In genomic region chr4:79865253-79865652, GRCh38 we compare ENCODE assay signal across 21 cellular contexts.
DNase-seq lines count a peak whose midpoint lies in the region; FAIRE-seq and TF ChIP-seq lines count a peak whose summit lies in the region.
"Had no signal": no experiment of that assay in that cellular context is flagged by ENCODE, and none has a peak within 500 bp of the region (broad histone marks: within the 10 kb centered on the region; RNA-seq: fewer than 3 reads in every experiment).

No MANE protein-coding gene starts in this region.

- no peak for TF ChIP-seq POLR2A in endothelial cell of umbilical vein (IDR thresholded peaks at IDR 0.05; ENCODE audit: low read depth, low read length)

- no peak overlapping the region for H3K27ac ChIP-seq in endothelial cell of umbilical vein (ENCODE audit: insufficient read depth, low read depth, low read length)
- H3K27ac ChIP-seq: dorsolateral prefrontal cortex, KMS-11, prostate gland, RWPE1, thyroid gland had no signal

- no peaks in the 10 kb centered on the region for H3K9me1 ChIP-seq in endothelial cell of umbilical vein (replicated peaks; ENCODE audit: control insufficient read depth, extremely low read depth, insufficient read depth, low read length)

- intact Hi-C loops in endothelial cell of umbilical vein (cut with micrococcal nuclease): no loop called here
- intact Hi-C loops in CD14-positive monocyte (cut with micrococcal nuclease): no loop called here

- no peak overlapping the region for H2AFZ ChIP-seq in endothelial cell of umbilical vein (ENCODE audit: low read depth, low read length)

- no peak overlapping the region for H3K4me2 ChIP-seq in endothelial cell of umbilical vein (ENCODE audit: insufficient read depth, low read length)
- H3K4me2 ChIP-seq: KMS-11 had no signal

- no peaks in the 10 kb centered on the region for H3K27me3 Mint-ChIP-seq in CD14-positive monocyte (ENCODE audit: low read depth in 3 of 3)
- H3K27me3 Mint-ChIP-seq: naive B cell had no signal

- no peak overlapping the region for H3K4me3 Mint-ChIP-seq in CD14-positive monocyte
- H3K4me3 Mint-ChIP-seq: activated CD4-positive, alpha-beta T cell treated with anti-CD3 and anti-CD28 coated beads, Interleukin-2, amount 10 ng/mL, durations not matched to agents 7 days and 5 days; activated T-cell treated with anti-CD3 and anti-CD28 coated beads, Interleukin-2, amount 50 U/mL, for 72 hours; naive B cell had no signal

- no peaks in the 10 kb centered on the region for H3K79me2 ChIP-seq in endothelial cell of umbilical vein (ENCODE audit: control insufficient read depth, insufficient read depth, low read length)

- peaks cover 4 to 5% of the 10 kb centered on the region in 2 experiments for H3K27me3 ChIP-seq in endothelial cell of umbilical vein (ENCODE audit: control insufficient read depth in 2 of 2, insufficient read depth in 2 of 2, low read length in 2 of 2)
- H3K27me3 ChIP-seq: thyroid gland had no signal

- H3K9ac ChIP-seq in endothelial cell of umbilical vein (replicated peaks; ENCODE audit: extremely low read depth, insufficient read depth, low read length): no peak overlapping the region
- H3K9ac ChIP-seq: KMS-11 had no signal

- no peak overlapping the region for H3K4me3 ChIP-seq in endothelial cell of umbilical vein (replicated peaks in 1 of 3; ENCODE audit: insufficient read depth in 1 of 3, low read depth in 1 of 3, low read length in 3 of 3)
- H3K4me3 ChIP-seq: dorsolateral prefrontal cortex, prostate gland, thyroid gland had no signal

- no peak overlapping the region for H3K27ac Mint-ChIP-seq in CD14-positive monocyte
- H3K27ac Mint-ChIP-seq: activated CD4-positive, alpha-beta T cell treated with anti-CD3 and anti-CD28 coated beads, Interleukin-2, amount 10 ng/mL, durations not matched to agents 7 days and 5 days; activated T-cell treated with anti-CD3 and anti-CD28 coated beads, Interleukin-2, amount 50 U/mL, for 72 hours; naive B cell had no signal

- H3K9me3 Mint-ChIP-seq in CD14-positive monocyte: peaks cover 0 to 2% (median 0%) of the 10 kb centered on the region in 7 donors
- H3K9me3 Mint-ChIP-seq: activated CD4-positive, alpha-beta T cell treated with anti-CD3 and anti-CD28 coated beads, Interleukin-2, amount 10 ng/mL, durations not matched to agents 7 days and 5 days; activated T-cell treated with anti-CD3 and anti-CD28 coated beads, Interleukin-2, amount 50 U/mL, for 72 hours; naive B cell had no signal

- FAIRE-seq in endothelial cell of umbilical vein (lab: Jason Lieb, UNC): no peak
- FAIRE-seq in HTR-8/SVneo (lab: Jason Lieb, UNC): no peak

- no peaks in the 10 kb centered on the region for H3K9me3 ChIP-seq in endothelial cell of umbilical vein (replicated peaks; ENCODE audit: control insufficient read depth, insufficient read depth, low read length)
- H3K9me3 ChIP-seq: prostate gland, thyroid gland had no signal

- H4K20me1 ChIP-seq in endothelial cell of umbilical vein (replicated peaks; ENCODE audit: control insufficient read depth, extremely low read depth, insufficient read depth, low read length): no peaks in the 10 kb centered on the region

- H3K4me1 Mint-ChIP-seq in CD14-positive monocyte: no peaks in the 10 kb centered on the region
- H3K4me1 Mint-ChIP-seq: activated CD4-positive, alpha-beta T cell treated with anti-CD3 and anti-CD28 coated beads, Interleukin-2, amount 10 ng/mL, durations not matched to agents 7 days and 5 days; naive B cell had no signal

- dilution Hi-C loops in endothelial cell of umbilical vein (cut with MboI; ENCODE audit: extremely low pct_ligation_motif_present, low sequenced_read_pairs): no loop called here

- H3K36me3 Mint-ChIP-seq in CD14-positive monocyte: no peaks in the 10 kb centered on the region
- H3K36me3 Mint-ChIP-seq: naive B cell had no signal

- POLR2A ChIA-PET in endothelial cell of umbilical vein (lab: Charles Lee): no interaction called here

- DNase-seq in EL: peak; percentile 42
- DNase-seq in NCI-H69 (lab: John Stamatoyannopoulos, UW): peak; percentile 44
- DNase-seq in endothelial cell of umbilical vein (ENCODE audit: low read depth, low spot score): no peak
- DNase-seq in myocyte (ENCODE audit: low read depth): peak; percentile 16
- DNase-seq in CD14-positive monocyte (ENCODE audit: low spot score): no peak
- no peak for DNase-seq in HTR-8/SVneo (ENCODE audit: insufficient read length, low spot score)
- no peak for DNase-seq in NCI-H2171 treated with DMSO at 0.1 percent for 48 hours (lab: John Stamatoyannopoulos, UW)
- DNase-seq in NCI-H1930 (lab: John Stamatoyannopoulos, UW): no peak
- DNase-seq: activated CD4-positive, alpha-beta T cell treated with anti-CD3 and anti-CD28 coated beads, Interleukin-2, amount 10 ng/mL, durations not matched to agents 7 days and 5 days; activated T-cell treated with anti-CD3 and anti-CD28 coated beads, Interleukin-2, amount 50 U/mL, for 72 hours; C1 segment of cervical spinal cord; DND-41; dorsolateral prefrontal cortex; left cardiac atrium; naive B cell; stimulated activated CD4-positive, alpha-beta T cell treated with anti-CD3 and anti-CD28 coated beads, Interleukin-1b, Interleukin-23, amount 100 ng/mL, for 48 hours; T1000; thyroid gland had no signal

- no peaks in the 10 kb centered on the region for H3K4me1 ChIP-seq in endothelial cell of umbilical vein (ENCODE audit: control insufficient read depth, extremely low read depth, insufficient read depth, low read length)
- H3K4me1 ChIP-seq: prostate gland, thyroid gland had no signal

- TF ChIP-seq CTCF in endothelial cell of umbilical vein (IDR thresholded peaks at IDR 0.05; ENCODE audit: extremely low read depth in 1 of 2, insufficient read depth in 1 of 2, low read depth in 1 of 2, low read length in 2 of 2): no peak
- TF ChIP-seq CTCF in CD14-positive monocyte (IDR thresholded peaks at IDR 0.05): no peak

- no TSS peak for BruUV-seq in endothelial cell of umbilical vein (replicated peaks; lab: Mats Ljungman, UMichigan)

- CTCF ChIA-PET in endothelial cell of umbilical vein (lab: Charles Lee): interaction anchor here (1.3 kb wide), 1 partner anchor 20 kb away, joined by 4 read pairs; no protein-coding TSS in a partner anchor

- no peaks in the 10 kb centered on the region for H3K36me3 ChIP-seq in endothelial cell of umbilical vein (ENCODE audit: control insufficient read depth in 2 of 2, extremely low read depth in 1 of 2, insufficient read depth in 2 of 2, low read length in 2 of 2)
- H3K36me3 ChIP-seq: prostate gland, thyroid gland had no signal

TF ChIP-seq in endothelial cell of umbilical vein, 7 proteins besides CTCF, POLR2A, EP300 and RAD21:
- TF ChIP-seq MYC (IDR thresholded peaks at IDR 0.05; ENCODE audit: low read depth, low read length) (no peak), FOS (IDR thresholded peaks at IDR 0.05; ENCODE audit: borderline replicate concordance, insufficient read depth, low read length) (peak; percentile 12)
TF ChIP-seq in endothelial cell of umbilical vein: peak in this region for 1.

Comparison
In these comparisons a context has a peak if more than half of its experiments do, and no peak if none do; other contexts are left out.
1. DNase-seq: peak in EL (single experiment), NCI-H69 (single experiment) and myocyte (single experiment); none in endothelial cell of umbilical vein (single experiment), CD14-positive monocyte (single experiment), HTR-8/SVneo (single experiment), NCI-H2171 treated with DMSO at 0.1 percent for 48 hours (single experiment) and NCI-H1930 (0 of 2).